ENCODE assay signal across 10 cellular contexts in genomic region chr19:38255759-38256052, GRCh38. TPM values are rescaled to one million over a fixed set of nuclear protein-coding genes. Genes with fewer than 3 reads are reported as not detected.
DNase-seq lines count a peak whose midpoint lies in the region; FAIRE-seq and TF ChIP-seq lines count a peak whose summit lies in the region.
"Had no signal": no experiment of that assay in that cellular context is flagged by ENCODE, and none has a peak within 500 bp of the region (broad histone marks: within the 10 kb centered on the region; RNA-seq: fewer than 3 reads in every experiment).

No MANE protein-coding gene starts in this region.

- FAIRE-seq in GM12891 (lab: Jason Lieb, UNC) = no peak

- H3K4me3 Mint-ChIP-seq in T-helper 2 cell treated with Interferon-gamma antibody and Interleukin-4, amounts not matched to agents 5 μg/mL and 100 μg/mL, for 36 hours = peak overlapping the region; percentile 74

- H3K36me3 ChIP-seq in mesendoderm (ENCODE audit: control insufficient read depth, insufficient read depth, low read length) (no peaks in the 10 kb centered on the region), testis (ENCODE audit: low read depth, missing control alignments) (no peaks in the 10 kb centered on the region)

- no peak overlapping the region for H3K4me3 ChIP-seq in mesendoderm (ENCODE audit: low read length)
- peak overlapping the region; percentile 75 to 91 for H3K4me3 ChIP-seq in testis
- H3K4me3 ChIP-seq: PC-9 had no signal

- no peak overlapping the region for H2AK5ac ChIP-seq in mesendoderm (ENCODE audit: low read length)

- H3K4me1 ChIP-seq in mesendoderm (ENCODE audit: control insufficient read depth, low read depth, low read length) (peaks cover 4% of the 10 kb centered on the region), testis (peaks cover 41% of the 10 kb centered on the region)

- H2BK120ac ChIP-seq in mesendoderm (ENCODE audit: low read depth, low read length) = no peak overlapping the region

- no CpG with 5 or more reads among the region's 10 CpGs for WGBS in mesendoderm (ENCODE audit: extremely low coverage, insufficient coverage, low lambda C conversion rate)
- 0 to 2% methylated on average over 7 to 10 of the region's 10 CpGs for WGBS in testis, 2 donors

- H3K27ac Mint-ChIP-seq in T-helper 2 cell treated with Interferon-gamma antibody and Interleukin-4, amounts not matched to agents 5 μg/mL and 100 μg/mL, for 36 hours = peak overlapping the region; percentile 38

- H3K4ac ChIP-seq in mesendoderm (ENCODE audit: low read depth, low read length) = no peak overlapping the region

- H3K4me2 ChIP-seq in mesendoderm (ENCODE audit: low read length) = peak overlapping the region; percentile 81
- H3K4me2 ChIP-seq: PC-9 had no signal

- H3K4me1 Mint-ChIP-seq in T-helper 2 cell treated with Interferon-gamma antibody and Interleukin-4, amounts not matched to agents 5 μg/mL and 100 μg/mL, for 36 hours (ENCODE audit: low read depth) = peaks cover 18% of the 10 kb centered on the region

- H3K56ac ChIP-seq in mesendoderm (ENCODE audit: low read length) = peak overlapping the region; percentile 89

- H3K23ac ChIP-seq in mesendoderm (ENCODE audit: low read length) = no peak overlapping the region

- H3K9me3 ChIP-seq in testis = no peaks in the 10 kb centered on the region

- no peaks in the 10 kb centered on the region for H3K79me2 ChIP-seq in mesendoderm (ENCODE audit: control insufficient read depth, insufficient read depth, low read length)

- H2BK15ac ChIP-seq in mesendoderm (replicated peaks; ENCODE audit: low read depth) = no peak overlapping the region

- no peaks in the 10 kb centered on the region for H3K9me3 Mint-ChIP-seq in T-helper 2 cell treated with Interferon-gamma antibody and Interleukin-4, amounts not matched to agents 5 μg/mL and 100 μg/mL, for 36 hours

- no peak overlapping the region for H2BK5ac ChIP-seq in mesendoderm (ENCODE audit: low read length)

- H3K27ac ChIP-seq in cingulate gyrus (ENCODE audit: low read depth, low read length) (peak overlapping the region; percentile 91), mesendoderm (ENCODE audit: low read depth, low read length) (no peak overlapping the region), testis (peak overlapping the region; percentile 91 to 96)
- H3K27ac ChIP-seq: PC-9 had no signal

- TF ChIP-seq POLR2A in testis (IDR thresholded peaks at IDR 0.05) = no peak
- TF ChIP-seq POLR2A in GM12891 (IDR thresholded peaks at IDR 0.05; ENCODE audit: low read depth, low read length) = no peak

- intact Hi-C loops in testis (cut with DNase I; ENCODE audit: low total_unique reads) = no loop called here

- no peaks in the 10 kb centered on the region for H3K27me3 Mint-ChIP-seq in T-helper 2 cell treated with Interferon-gamma antibody and Interleukin-4, amounts not matched to agents 5 μg/mL and 100 μg/mL, for 36 hours (ENCODE audit: low read depth)

- DNase-seq in T-helper 2 cell treated with Interferon-gamma antibody and Interleukin-4, amounts not matched to agents 5 μg/mL and 100 μg/mL, for 36 hours (ENCODE audit: low spot score) = no peak
- no peak for DNase-seq in T-helper 2 cell
- peak; percentile 28 for DNase-seq in mesendoderm
- DNase-seq in testis = no peak
- no peak for DNase-seq in activated CD8-positive, alpha-beta memory T cell treated with anti-CD3 and anti-CD28 coated beads, Interleukin-2, amount 50 U/mL, for 4 hours
- DNase-seq in activated CD4-positive, CD25-positive, alpha-beta regulatory T cell (lab: John Stamatoyannopoulos, UW) = no peak
- DNase-seq in GM12891 (ENCODE audit: insufficient read length, low spot score) = no peak
- DNase-seq: PC-9 had no signal

- H3K27me3 ChIP-seq in mesendoderm (ENCODE audit: insufficient read depth, low read length, poor library complexity) (no peaks in the 10 kb centered on the region), testis (no peaks in the 10 kb centered on the region)

- H3K79me1 ChIP-seq in mesendoderm (ENCODE audit: low read length) = no peaks in the 10 kb centered on the region

- H4K8ac ChIP-seq in mesendoderm (ENCODE audit: low read depth, low read length) = no peak overlapping the region

- peak overlapping the region; percentile 74 for H3K9ac ChIP-seq in mesendoderm (ENCODE audit: low read length)

- H3K36me3 Mint-ChIP-seq in T-helper 2 cell treated with Interferon-gamma antibody and Interleukin-4, amounts not matched to agents 5 μg/mL and 100 μg/mL, for 36 hours (ENCODE audit: low read depth) = peaks cover 11% of the 10 kb centered on the region

- TF ChIP-seq CTCF in testis (IDR thresholded peaks at IDR 0.05) = no peak

- peak overlapping the region; percentile 77 for H3K18ac ChIP-seq in mesendoderm (ENCODE audit: low read length)

- no peak overlapping the region for H4K5ac ChIP-seq in mesendoderm (ENCODE audit: low read length)

TF ChIP-seq in GM12891, 5 proteins besides CTCF, POLR2A, EP300 and RAD21:
- TF ChIP-seq POLR2AphosphoS5 (IDR thresholded peaks at IDR 0.05; ENCODE audit: low read depth, low read length) = no peak
- no peak for TF ChIP-seq TAF1 (IDR thresholded peaks at IDR 0.05; ENCODE audit: low read depth, low read length)
- no peak for TF ChIP-seq POU2F2 (IDR thresholded peaks at IDR 0.05; ENCODE audit: low read depth, low read length)
- TF ChIP-seq PAX5 (IDR thresholded peaks at IDR 0.05; ENCODE audit: insufficient read depth, low read length, severe bottlenecking) = no peak
- TF ChIP-seq SPI1 (IDR thresholded peaks at IDR 0.05; ENCODE audit: low read depth, low read length) = no peak

RNA-seq across cellular contexts. Expression of gene PPP1R14A, which starts 0.5 kb away (rescaled TPM):
- 11.3 TPM for polyA plus RNA-seq in mesendoderm (2013, experiment 1 of 2)
- 10.1 TPM for polyA plus RNA-seq in mesendoderm (2013, experiment 2 of 2)
- 100 to 1,000 TPM; 187 to 268 TPM for total RNA-seq in testis
- 97.1 TPM for polyA plus RNA-seq in testis (ENCODE audit: insufficient read depth, low read depth, low replicate concordance)
- 0.86 TPM for polyA plus RNA-seq in GM12891 (2012; ENCODE audit: low read depth, missing spikeins)
- total RNA-seq: H4, PC-9 had no signal

RNA-seq across cellular contexts. Expression of gene SPINT2, which starts 8.7 kb away (rescaled TPM):
- 134 TPM for polyA plus RNA-seq in mesendoderm (2013, experiment 1 of 2)
- polyA plus RNA-seq in mesendoderm (2013, experiment 2 of 2) = 134 TPM
- 100 to 1,000 TPM; 372 to 389 TPM for total RNA-seq in testis
- polyA plus RNA-seq in testis (ENCODE audit: insufficient read depth, low read depth, low replicate concordance) = 480 TPM
- polyA plus RNA-seq in GM12891 (2012; ENCODE audit: low read depth, missing spikeins) = 47.7 TPM

RNA-seq across cellular contexts. Expression of gene DPF1, which starts 31.7 kb away (rescaled TPM):
- 4.1 TPM for polyA plus RNA-seq in mesendoderm (2013, experiment 1 of 2)
- 3.6 TPM for polyA plus RNA-seq in mesendoderm (2013, experiment 2 of 2)
- total RNA-seq in testis = 1 to 10 TPM; 4.7 to 6.4 TPM
- 3.6 TPM for polyA plus RNA-seq in testis (ENCODE audit: insufficient read depth, low read depth, low replicate concordance)
- polyA plus RNA-seq in GM12891 (2012; ENCODE audit: low read depth, missing spikeins) = 1.2 TPM

RNA-seq across cellular contexts. Expression of gene C19orf33, which starts 48.3 kb away (rescaled TPM):
- 13.7 TPM for polyA plus RNA-seq in mesendoderm (2013, experiment 1 of 2)
- 14.0 TPM for polyA plus RNA-seq in mesendoderm (2013, experiment 2 of 2)
- total RNA-seq in testis = 1 to 10 TPM; 1.1 to 1.7 TPM
- polyA plus RNA-seq in testis (ENCODE audit: insufficient read depth, low read depth, low replicate concordance) = 7.9 TPM
- not detected for polyA plus RNA-seq in GM12891 (2012; ENCODE audit: low read depth, missing spikeins)
- total RNA-seq: H4 had no signal
